Comparison of ENCODE assay signal across 1 cellular context in genomic region chr1:247360991-247361721, GRCh38.
TF ChIP-seq lines count a peak whose summit lies in the region.

No MANE protein-coding gene starts in this region.

TF ChIP-seq in GM23338, 12 proteins besides CTCF, POLR2A, EP300 and RAD21 (continued from another document):
- TF ChIP-seq ZNF462 (CRISPR knock-in tag; IDR thresholded peaks at IDR 0.05) (no peak), ZNF331 (CRISPR knock-in tag; IDR thresholded peaks at IDR 0.05; ENCODE audit: low read depth) (no peak), STAT1 (IDR thresholded peaks at IDR 0.05; ENCODE audit: unreplicated experiment) (no peak), ZNF114 (CRISPR knock-in tag; IDR thresholded peaks at IDR 0.05) (no peak), ETS1 (IDR thresholded peaks at IDR 0.05) (no peak), POLR2AphosphoS5 (IDR thresholded peaks at IDR 0.05; ENCODE audit: low read depth) (no peak), EZH2 (IDR thresholded peaks at IDR 0.05; ENCODE audit: low read depth, unreplicated experiment) (no peak), CREB1 (CRISPR knock-in tag; IDR thresholded peaks at IDR 0.05; ENCODE audit: low read depth) (no peak), EZH2phosphoT487 (IDR thresholded peaks at IDR 0.05; ENCODE audit: unreplicated experiment) (no peak)
